In the genomic region with DNA sequence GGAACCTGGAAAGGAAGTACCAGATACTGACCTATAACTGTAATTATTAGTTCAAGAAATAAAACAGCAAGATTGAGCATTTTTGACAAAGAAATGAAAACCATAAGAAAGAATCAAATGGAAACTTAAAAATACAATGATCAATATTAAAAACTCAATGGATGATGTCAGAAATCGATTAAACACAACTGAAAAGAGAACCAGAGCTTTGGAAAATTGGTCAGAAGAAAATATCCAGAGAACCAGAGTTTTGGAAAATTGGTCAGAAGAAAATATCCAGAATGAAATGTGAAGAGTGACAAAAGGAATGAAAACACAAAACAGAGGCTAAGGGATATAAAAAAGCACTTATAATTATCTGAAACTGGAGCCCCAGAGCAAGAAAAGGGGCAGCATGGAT, we compare ENCODE assay signal across 35 cellular contexts.
"Had no signal": no experiment of that assay in that cellular context is flagged by ENCODE, and none has a peak within 500 bp of the region (broad histone marks: within the 10 kb centered on the region; RNA-seq: fewer than 3 reads in every experiment).

No MANE protein-coding gene starts in this region.

- H3K9ac ChIP-seq: KMS-11 had no signal

- H3K27me3 ChIP-seq: MG63 had no signal

- DNase-seq: Karpas-422, Kasumi-1, KG1, MG63, MM.1S, MV-4-11, NCI-H1048, NCI-H1092, NCI-H1092 treated with DMSO at 0.1 percent for 48 hours, NCI-H1105, NCI-H1105 treated with DMSO at 0.1 percent for 48 hours, NCI-H1417, NCI-H1417 treated with DMSO at 0.1 percent for 48 hours, NCI-H1436, NCI-H1436 treated with DMSO at 0.1 percent for 48 hours, NCI-H146, NCI-H1694, NCI-H1694 treated with DMSO at 0.1 percent for 48 hours, NCI-H187, NCI-H187 treated with DMSO at 0.1 percent for 48 hours, NCI-H1930, NCI-H2029, NCI-H2029 treated with DMSO at 0.1 percent for 48 hours, NCI-H2081, NCI-H2081 treated with DMSO at 0.1 percent for 48 hours, NCI-H2107, NCI-H2171, NCI-H2171 treated with DMSO at 0.1 percent for 48 hours, NCI-H2227 treated with DMSO at 0.1 percent for 48 hours, NCI-H226, NCI-H345, NCI-H446, NCI-H446 treated with DMSO at 0.1 percent for 48 hours, NCI-H510A had no signal

- H3K36me3 ChIP-seq: MG63 had no signal

- H3K4me2 ChIP-seq: KMS-11 had no signal

- H3K4me3 ChIP-seq: MG63 had no signal

- H3K27ac ChIP-seq: KMS-11 had no signal
